In the genomic region with DNA sequence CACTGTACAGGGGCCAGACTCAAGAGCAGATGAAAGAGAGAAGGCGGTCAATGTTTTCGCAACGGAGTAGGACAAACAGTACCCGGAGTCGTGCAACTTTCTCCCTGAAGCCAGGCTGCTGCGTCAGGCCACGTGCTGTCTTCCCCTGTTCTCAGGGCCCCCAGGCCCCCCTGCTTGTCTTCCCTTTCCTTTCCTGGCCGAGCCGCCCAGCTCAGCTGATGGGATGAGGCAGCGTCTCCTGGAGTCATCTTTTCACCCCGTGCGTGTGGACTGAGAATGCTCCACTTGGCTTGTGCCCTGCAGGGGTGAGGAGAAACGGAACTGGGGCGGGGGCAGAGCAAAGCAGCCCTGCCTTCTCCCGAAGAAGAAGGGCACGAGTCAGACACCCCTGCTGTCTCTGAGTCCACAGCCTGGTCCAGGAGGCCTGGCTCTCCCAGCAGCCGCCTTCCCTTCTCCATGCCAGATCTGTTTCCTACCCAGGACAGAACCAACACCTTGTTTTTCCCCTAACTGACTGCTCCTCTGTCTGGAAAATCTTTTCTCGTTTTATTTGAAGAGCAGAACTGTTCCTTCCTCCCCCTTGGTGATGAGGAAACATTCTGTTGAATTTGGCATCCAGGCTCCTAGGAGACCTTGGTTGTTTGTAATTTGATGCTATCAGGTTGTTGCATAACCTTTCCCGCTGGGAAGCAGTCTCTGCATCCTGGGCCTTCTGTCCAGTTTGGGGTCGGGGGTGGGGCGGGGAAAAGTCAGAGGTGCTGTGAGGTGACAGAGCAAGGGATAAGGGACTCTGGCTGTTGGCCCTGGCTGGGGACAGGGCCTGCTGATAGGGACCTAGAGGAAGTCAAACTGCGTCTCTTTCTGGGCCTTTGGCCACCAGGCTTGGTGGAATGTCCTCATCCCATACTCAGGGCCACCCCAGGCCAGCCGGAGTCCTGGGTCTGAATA, we compare ENCODE assay signal across 1 cellular context.
TF ChIP-seq lines count a peak whose summit lies in the region.

No MANE protein-coding gene starts in this region.

TF ChIP-seq in HepG2, 621 proteins besides CTCF, POLR2A, EP300 and RAD21 (continued from another document and continues in another):
- TF ChIP-seq, protein P1, sequence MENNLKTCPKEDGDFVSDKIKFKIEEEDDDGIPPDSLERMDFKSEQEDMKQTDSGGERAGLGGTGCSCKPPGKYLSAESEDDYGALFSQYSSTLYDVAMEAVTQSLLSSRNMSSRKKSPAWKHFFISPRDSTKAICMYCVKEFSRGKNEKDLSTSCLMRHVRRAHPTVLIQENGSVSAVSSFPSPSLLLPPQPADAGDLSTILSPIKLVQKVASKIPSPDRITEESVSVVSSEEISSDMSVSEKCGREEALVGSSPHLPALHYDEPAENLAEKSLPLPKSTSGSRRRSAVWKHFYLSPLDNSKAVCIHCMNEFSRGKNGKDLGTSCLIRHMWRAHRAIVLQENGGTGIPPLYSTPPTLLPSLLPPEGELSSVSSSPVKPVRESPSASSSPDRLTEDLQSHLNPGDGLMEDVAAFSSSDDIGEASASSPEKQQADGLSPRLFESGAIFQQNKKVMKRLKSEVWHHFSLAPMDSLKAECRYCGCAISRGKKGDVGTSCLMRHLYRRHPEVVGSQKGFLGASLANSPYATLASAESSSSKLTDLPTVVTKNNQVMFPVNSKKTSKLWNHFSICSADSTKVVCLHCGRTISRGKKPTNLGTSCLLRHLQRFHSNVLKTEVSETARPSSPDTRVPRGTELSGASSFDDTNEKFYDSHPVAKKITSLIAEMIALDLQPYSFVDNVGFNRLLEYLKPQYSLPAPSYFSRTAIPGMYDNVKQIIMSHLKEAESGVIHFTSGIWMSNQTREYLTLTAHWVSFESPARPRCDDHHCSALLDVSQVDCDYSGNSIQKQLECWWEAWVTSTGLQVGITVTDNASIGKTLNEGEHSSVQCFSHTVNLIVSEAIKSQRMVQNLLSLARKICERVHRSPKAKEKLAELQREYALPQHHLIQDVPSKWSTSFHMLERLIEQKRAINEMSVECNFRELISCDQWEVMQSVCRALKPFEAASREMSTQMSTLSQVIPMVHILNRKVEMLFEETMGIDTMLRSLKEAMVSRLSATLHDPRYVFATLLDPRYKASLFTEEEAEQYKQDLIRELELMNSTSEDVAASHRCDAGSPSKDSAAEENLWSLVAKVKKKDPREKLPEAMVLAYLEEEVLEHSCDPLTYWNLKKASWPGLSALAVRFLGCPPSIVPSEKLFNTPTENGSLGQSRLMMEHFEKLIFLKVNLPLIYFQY (CRISPR knock-in tag; IDR thresholded peaks at IDR 0.05; ENCODE audit: borderline replicate concordance): no peak; the same call in 1 of the 2 replicates
- 0 out of 2 replicates have a peak, but pooled peaks have one; percentile 87 for TF ChIP-seq ZNF83 (CRISPR knock-in tag; IDR thresholded peaks at IDR 0.05; ENCODE audit: borderline replicate concordance)
- TF ChIP-seq ZBTB2 (CRISPR knock-in tag; IDR thresholded peaks at IDR 0.05; ENCODE audit: low read depth): 0 out of 2 replicates have a peak, but pooled peaks have one; percentile 58
- TF ChIP-seq ZNF543 (CRISPR knock-in tag; IDR thresholded peaks at IDR 0.05): peak; percentile 88; the same call in 1 of the 2 replicates
- TF ChIP-seq ZBTB38 (CRISPR knock-in tag; IDR thresholded peaks at IDR 0.05): peak; percentile 66
- no peak; the same call in 1 of the 2 replicates for TF ChIP-seq PAF1 (CRISPR knock-in tag; IDR thresholded peaks at IDR 0.05)
- no peak for TF ChIP-seq ZNF570 (CRISPR knock-in tag; IDR thresholded peaks at IDR 0.05; ENCODE audit: borderline replicate concordance)
- TF ChIP-seq ZNF891 (CRISPR knock-in tag; IDR thresholded peaks at IDR 0.05): 0 out of 2 replicates have a peak, but pooled peaks have one; percentile 86
- TF ChIP-seq, protein P2, sequence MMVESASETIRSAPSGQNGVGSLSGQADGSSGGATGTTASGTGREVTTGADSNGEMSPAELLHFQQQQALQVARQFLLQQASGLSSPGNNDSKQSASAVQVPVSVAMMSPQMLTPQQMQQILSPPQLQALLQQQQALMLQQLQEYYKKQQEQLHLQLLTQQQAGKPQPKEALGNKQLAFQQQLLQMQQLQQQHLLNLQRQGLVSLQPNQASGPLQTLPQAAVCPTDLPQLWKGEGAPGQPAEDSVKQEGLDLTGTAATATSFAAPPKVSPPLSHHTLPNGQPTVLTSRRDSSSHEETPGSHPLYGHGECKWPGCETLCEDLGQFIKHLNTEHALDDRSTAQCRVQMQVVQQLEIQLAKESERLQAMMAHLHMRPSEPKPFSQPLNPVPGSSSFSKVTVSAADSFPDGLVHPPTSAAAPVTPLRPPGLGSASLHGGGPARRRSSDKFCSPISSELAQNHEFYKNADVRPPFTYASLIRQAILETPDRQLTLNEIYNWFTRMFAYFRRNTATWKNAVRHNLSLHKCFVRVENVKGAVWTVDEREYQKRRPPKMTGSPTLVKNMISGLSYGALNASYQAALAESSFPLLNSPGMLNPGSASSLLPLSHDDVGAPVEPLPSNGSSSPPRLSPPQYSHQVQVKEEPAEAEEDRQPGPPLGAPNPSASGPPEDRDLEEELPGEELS (CRISPR knock-in tag; IDR thresholded peaks at IDR 0.05): peak; percentile 92
- peak; percentile 46; the same call in 1 of the 2 replicates for TF ChIP-seq SNAPC2 (CRISPR knock-in tag; IDR thresholded peaks at IDR 0.05)
- TF ChIP-seq ZNF878 (CRISPR knock-in tag; IDR thresholded peaks at IDR 0.05): peak; percentile 80; the same call in 1 of the 2 replicates
- TF ChIP-seq EZH2 (conservative IDR thresholded peaks at IDR 0.05; ENCODE audit: low read depth, low read length): no peak
- TF ChIP-seq ZSCAN30 (CRISPR knock-in tag; IDR thresholded peaks at IDR 0.05): no peak
- peak; percentile 45 for TF ChIP-seq HNRNPLL (IDR thresholded peaks at IDR 0.05; ENCODE audit: low read depth, low read length, poor library complexity, severe bottlenecking)
- TF ChIP-seq GMEB1 (CRISPR knock-in tag; IDR thresholded peaks at IDR 0.05; ENCODE audit: borderline replicate concordance): peak; percentile 25; the same call in 1 of the 2 replicates
- peak; percentile 99 for TF ChIP-seq NRL (CRISPR knock-in tag; IDR thresholded peaks at IDR 0.05; ENCODE audit: borderline replicate concordance)
- TF ChIP-seq RARG (CRISPR knock-in tag; IDR thresholded peaks at IDR 0.05; ENCODE audit: low read depth): no peak; the same call in 1 of the 2 replicates
- TF ChIP-seq ZNF556 (CRISPR knock-in tag; IDR thresholded peaks at IDR 0.05; ENCODE audit: borderline replicate concordance): peak; percentile 78
- TF ChIP-seq ARNT2 (CRISPR knock-in tag; IDR thresholded peaks at IDR 0.05; ENCODE audit: low read depth): peak; percentile 54
- peak in 1 of 2 experiments; percentile 65; a peak in 1 of 4 replicates for TF ChIP-seq ATF4 (CRISPR knock-in tag; IDR thresholded peaks at IDR 0.05)
- peak; percentile 87; the same call in 1 of the 2 replicates for TF ChIP-seq SNAPC4 (CRISPR knock-in tag; IDR thresholded peaks at IDR 0.05)
- TF ChIP-seq ZNF180 (CRISPR knock-in tag; IDR thresholded peaks at IDR 0.05; ENCODE audit: borderline replicate concordance, low read depth): no peak
- no peak; the same call in 1 of the 2 replicates for TF ChIP-seq ZNF232 (CRISPR knock-in tag; IDR thresholded peaks at IDR 0.05; ENCODE audit: borderline replicate concordance)
- no peak for TF ChIP-seq SMAD9 (CRISPR knock-in tag; IDR thresholded peaks at IDR 0.05)
- no peak; the same call in 1 of the 2 replicates for TF ChIP-seq IRF9 (CRISPR knock-in tag; IDR thresholded peaks at IDR 0.05; ENCODE audit: borderline replicate concordance)
- TF ChIP-seq ETV5 (CRISPR knock-in tag; IDR thresholded peaks at IDR 0.05; ENCODE audit: borderline replicate concordance): peak; percentile 89
- TF ChIP-seq, protein P3, sequence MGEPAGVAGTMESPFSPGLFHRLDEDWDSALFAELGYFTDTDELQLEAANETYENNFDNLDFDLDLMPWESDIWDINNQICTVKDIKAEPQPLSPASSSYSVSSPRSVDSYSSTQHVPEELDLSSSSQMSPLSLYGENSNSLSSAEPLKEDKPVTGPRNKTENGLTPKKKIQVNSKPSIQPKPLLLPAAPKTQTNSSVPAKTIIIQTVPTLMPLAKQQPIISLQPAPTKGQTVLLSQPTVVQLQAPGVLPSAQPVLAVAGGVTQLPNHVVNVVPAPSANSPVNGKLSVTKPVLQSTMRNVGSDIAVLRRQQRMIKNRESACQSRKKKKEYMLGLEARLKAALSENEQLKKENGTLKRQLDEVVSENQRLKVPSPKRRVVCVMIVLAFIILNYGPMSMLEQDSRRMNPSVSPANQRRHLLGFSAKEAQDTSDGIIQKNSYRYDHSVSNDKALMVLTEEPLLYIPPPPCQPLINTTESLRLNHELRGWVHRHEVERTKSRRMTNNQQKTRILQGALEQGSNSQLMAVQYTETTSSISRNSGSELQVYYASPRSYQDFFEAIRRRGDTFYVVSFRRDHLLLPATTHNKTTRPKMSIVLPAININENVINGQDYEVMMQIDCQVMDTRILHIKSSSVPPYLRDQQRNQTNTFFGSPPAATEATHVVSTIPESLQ (CRISPR knock-in tag; conservative IDR thresholded peaks at IDR 0.05): no peak
- peak; percentile 82 for TF ChIP-seq CREM (IDR thresholded peaks at IDR 0.05)
- TF ChIP-seq CREM (CRISPR knock-in tag; IDR thresholded peaks at IDR 0.05): no peak
- peak; percentile 80; the same call in 1 of the 2 replicates for TF ChIP-seq ZFP82 (CRISPR knock-in tag; IDR thresholded peaks at IDR 0.05; ENCODE audit: borderline replicate concordance)
- no peak for TF ChIP-seq KAT7 (CRISPR knock-in tag; IDR thresholded peaks at IDR 0.05; ENCODE audit: borderline replicate concordance)
- peak; percentile 79; the same call in 1 of the 2 replicates for TF ChIP-seq ZNF790 (CRISPR knock-in tag; IDR thresholded peaks at IDR 0.05; ENCODE audit: borderline replicate concordance)
- peak; percentile 40; the same call in 1 of the 2 replicates for TF ChIP-seq ZNF563 (CRISPR knock-in tag; IDR thresholded peaks at IDR 0.05)
- TF ChIP-seq RCOR2 (CRISPR knock-in tag; IDR thresholded peaks at IDR 0.05): peak; percentile 85
